8 cellular contexts compared by ENCODE assay signal in the genomic region with DNA sequence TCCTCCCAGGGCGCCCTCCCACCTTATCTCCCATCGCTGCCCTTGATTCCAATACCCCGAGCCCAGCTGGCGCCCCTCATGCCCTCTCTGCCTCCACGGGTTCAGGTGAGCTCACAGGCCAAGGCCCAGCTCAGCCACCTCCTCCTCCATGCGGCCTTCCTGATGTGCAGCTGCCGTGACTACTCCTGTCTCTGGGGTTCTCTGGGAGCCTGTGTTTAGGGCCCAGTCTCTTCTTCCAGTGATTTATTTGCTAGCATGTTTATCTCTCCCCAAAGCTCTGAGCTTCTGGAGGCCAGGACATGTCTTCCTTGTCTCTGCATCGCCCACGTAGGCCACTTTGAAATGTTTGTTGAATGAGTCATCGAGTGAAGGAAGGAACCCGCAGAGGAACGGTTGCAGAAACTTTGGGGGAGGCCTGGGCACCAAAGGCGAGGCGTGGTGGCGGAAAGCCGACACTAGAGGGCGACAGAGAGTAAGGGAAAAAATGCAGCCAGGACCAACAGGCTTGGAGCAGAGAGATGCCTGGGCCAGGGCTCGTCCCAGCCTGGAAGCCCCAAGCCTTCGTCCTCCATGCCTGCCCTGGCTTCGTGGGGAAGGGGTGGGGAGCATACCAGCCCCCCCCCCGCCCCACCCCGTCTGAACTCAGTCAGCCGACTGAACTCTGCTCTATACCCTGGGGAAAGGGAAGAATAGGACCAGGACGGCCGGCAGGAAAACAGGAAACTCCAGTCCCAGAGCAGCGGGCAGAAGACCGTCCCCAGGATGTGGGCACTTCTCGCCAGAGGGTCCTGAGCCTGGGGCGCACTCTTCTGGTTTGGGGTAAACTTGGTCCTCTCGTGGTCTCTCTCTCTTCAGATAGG. TPM values are rescaled to one million over a fixed set of nuclear protein-coding genes. Genes with fewer than 3 reads are reported as not detected.
DNase-seq lines count a peak whose midpoint lies in the region; ATAC-seq and TF ChIP-seq lines count a peak whose summit lies in the region.

No MANE protein-coding gene starts in this region.

- ATAC-seq in CD8-positive, alpha-beta T cell, result peak; percentile 95
- ATAC-seq in GM19372 (IDR thresholded peaks at IDR 0.05; ENCODE audit: low read depth, unreplicated experiment) (peak; percentile 82), HG03571 (IDR thresholded peaks at IDR 0.05; ENCODE audit: unreplicated experiment) (peak; percentile 76)

- no peaks in the 10 kb centered on the region for H3K9me3 Mint-ChIP-seq in CD8-positive, alpha-beta T cell

- POLR2A ChIA-PET in CD8-positive, alpha-beta T cell (lab: Charles Lee), result interaction anchor here (1.0 to 1.5 kb wide), 3 partner anchors 23 to 27 kb away, joined by 3 to 4 read pairs (median 4); no protein-coding TSS in a partner anchor

- no peak overlapping the region for H2AFZ ChIP-seq in OCI-LY1 (ENCODE audit: low read length)

- peak; percentile 93 for TF ChIP-seq CTCF in CD8-positive, alpha-beta T cell (IDR thresholded peaks at IDR 0.05)
- peak; percentile 97 for TF ChIP-seq CTCF in OCI-LY1 (IDR thresholded peaks at IDR 0.05; ENCODE audit: low read length)

- intact Hi-C loops in CD8-positive, alpha-beta T cell (cut with DNase I, micrococcal nuclease), result loop anchor here (1.0 kb wide), 5 partner anchors 11 to 113 kb away; a partner anchor contains a TSS

- H3K36me3 ChIP-seq in CD8-positive, alpha-beta T cell (ENCODE audit: insufficient read depth, low read length), result no peaks in the 10 kb centered on the region
- H3K36me3 ChIP-seq in OCI-LY1 (ENCODE audit: insufficient read depth, low read length) (no peaks in the 10 kb centered on the region), mucosa of rectum (ENCODE audit: control insufficient read depth in 2 of 2, insufficient read depth in 2 of 2, low read length in 2 of 2) (no peaks in the 10 kb centered on the region)

- no peak overlapping the region for H3K4me3 Mint-ChIP-seq in CD8-positive, alpha-beta T cell

- H3K9me3 ChIP-seq in CD8-positive, alpha-beta T cell (ENCODE audit: low read length), result no peaks in the 10 kb centered on the region
- H3K9me3 ChIP-seq in OCI-LY1 (ENCODE audit: low read length) (no peaks in the 10 kb centered on the region), mucosa of rectum (ENCODE audit: control insufficient read depth in 2 of 2, low read length in 2 of 2) (no peaks in the 10 kb centered on the region)

- no peak overlapping the region for H3K27ac ChIP-seq in CD8-positive, alpha-beta T cell (ENCODE audit: low read depth, low read length)
- H3K27ac ChIP-seq in OCI-LY1 (ENCODE audit: low read depth, low read length, poor library complexity, severe bottlenecking) (no peak overlapping the region), epithelial cell of prostate (peak overlapping the region; percentile 99), mucosa of rectum (ENCODE audit: low read depth in 2 of 2, low read length in 2 of 2) (peak overlapping the region; percentile 72 to 75)

- peaks cover 6% of the 10 kb centered on the region for H3K4me1 Mint-ChIP-seq in CD8-positive, alpha-beta T cell (ENCODE audit: low read depth)

- no peaks in the 10 kb centered on the region for H3K79me2 ChIP-seq in OCI-LY1 (ENCODE audit: insufficient read depth, low read length)

- H3K27ac Mint-ChIP-seq in CD8-positive, alpha-beta T cell, result no peak overlapping the region

- no peaks in the 10 kb centered on the region for H3F3A ChIP-seq in OCI-LY1 (ENCODE audit: insufficient read depth, low read length)

- peak; percentile 66 to 91 (median 85) for DNase-seq in CD8-positive, alpha-beta T cell
- peak; percentile 99 for DNase-seq in activated CD8-positive, alpha-beta memory T cell treated with anti-CD3 and anti-CD28 coated beads, Interleukin-2, amount 50 U/mL, for 48 hours
- peak; percentile 95 for DNase-seq in epithelial cell of prostate (ENCODE audit: low read depth, low spot score)
- DNase-seq in stimulated activated CD8-positive, alpha-beta memory T cell treated with anti-CD3 and anti-CD28 coated beads, Interleukin-4, amount 100 ng/mL, for 1 hour (ENCODE audit: low read depth in 2 of 2, low spot score in 1 of 2), result peak; percentile 62 to 80

- H3K4me2 ChIP-seq in OCI-LY1 (ENCODE audit: low read length), result no peak overlapping the region

- no peaks in the 10 kb centered on the region for H3K27me3 Mint-ChIP-seq in CD8-positive, alpha-beta T cell (ENCODE audit: low read depth)

- H3K4me3 ChIP-seq in CD8-positive, alpha-beta T cell (ENCODE audit: low read depth, low read length), result no peak overlapping the region
- H3K4me3 ChIP-seq in OCI-LY1 (ENCODE audit: low read depth, low read length, poor library complexity, severe bottlenecking) (no peak overlapping the region), mucosa of rectum (ENCODE audit: low read length in 2 of 2) (peak overlapping the region; percentile 34 to 48)

- CTCF ChIA-PET in CD8-positive, alpha-beta T cell (lab: Charles Lee), result interaction anchor here (0.7 to 9.8 kb wide), 12 partner anchors 9 to 113 kb away, joined by 3 to 234 read pairs (median 4); a partner anchor contains a TSS

- H3K27me3 ChIP-seq in CD8-positive, alpha-beta T cell (ENCODE audit: insufficient read depth, low read length), result no peaks in the 10 kb centered on the region
- H3K27me3 ChIP-seq in OCI-LY1 (ENCODE audit: insufficient read depth, low read length) (peaks cover 10% of the 10 kb centered on the region; the same call in 1 of the 2 replicates), mucosa of rectum (ENCODE audit: control insufficient read depth in 2 of 2, insufficient read depth in 2 of 2, low read length in 2 of 2) (no peaks in the 10 kb centered on the region)

- no peaks in the 10 kb centered on the region for H3K4me1 ChIP-seq in CD8-positive, alpha-beta T cell (ENCODE audit: insufficient read depth, low read length)
- H3K4me1 ChIP-seq in OCI-LY1 (ENCODE audit: insufficient read depth, low read length, severe bottlenecking) (peaks cover 7% of the 10 kb centered on the region), mucosa of rectum (ENCODE audit: control insufficient read depth in 2 of 2, insufficient read depth in 2 of 2, low read length in 2 of 2) (peaks cover 26 to 30% of the 10 kb centered on the region in 2 donors)

- H3K9ac ChIP-seq in OCI-LY1 (ENCODE audit: low read length), result no peak overlapping the region
- peak overlapping the region in 1 of 2 donors; percentile 55 for H3K9ac ChIP-seq in mucosa of rectum (ENCODE audit: low read depth in 1 of 2, low read length in 2 of 2)

- no peaks in the 10 kb centered on the region for H3K9me2 ChIP-seq in OCI-LY1 (ENCODE audit: low read depth, low read length)

- no peaks in the 10 kb centered on the region for H4K20me1 ChIP-seq in OCI-LY1 (ENCODE audit: insufficient read depth, low read length)

- H3K36me3 Mint-ChIP-seq in CD8-positive, alpha-beta T cell, result no peaks in the 10 kb centered on the region

RNA-seq across cellular contexts. Expression of a gene that starts 10.9 kb away (rescaled TPM):
- 10 to 100 TPM; 26.1 to 33.2 TPM for total RNA-seq in CD8-positive, alpha-beta T cell

Comparison
In these comparisons a context has a peak if more than half of its experiments do, and no peak if none do; other contexts are left out.
1. H3K27ac ChIP-seq: peak in epithelial cell of prostate (single experiment) and mucosa of rectum (2 of 2); none in CD8-positive, alpha-beta T cell (single experiment) and OCI-LY1 (single experiment).
2. H3K4me3 ChIP-seq: peak in mucosa of rectum (2 of 2); none in CD8-positive, alpha-beta T cell (single experiment) and OCI-LY1 (single experiment).
3. Peak in every context shown above with its lines, with median percentiles within 50 percentile points of each other: ATAC-seq and DNase-seq.